15 cellular contexts compared by ENCODE assay signal in genomic region chr3:169171739-169172138, GRCh38.
"Had no signal": no experiment of that assay in that cellular context is flagged by ENCODE, and none has a peak within 500 bp of the region (broad histone marks: within the 10 kb centered on the region; RNA-seq: fewer than 3 reads in every experiment).

No MANE protein-coding gene starts in this region.

- H3K27me3 ChIP-seq: gastrocnemius medialis, heart right ventricle, left lung, tibial nerve, vagina had no signal

- H3K27ac ChIP-seq: gastrocnemius medialis, left lung, tibial nerve, vagina had no signal

- H3K27ac Mint-ChIP-seq: activated CD8-positive, alpha-beta T cell treated with anti-CD3 and anti-CD28 coated beads for 36 hours; activated naive CD4-positive, alpha-beta T cell treated with anti-CD3 and anti-CD28 coated beads for 36 hours; dendritic cell treated with granulocyte-macrophage colony-stimulating factor and Interleukin-4, amounts not matched to agents 40 ng/mL and 50 ng/mL, for 4 days; endodermal cell had no signal

- DNase-seq: activated CD8-positive, alpha-beta memory T cell treated with anti-CD3 and anti-CD28 coated beads, Interleukin-2, amount 50 U/mL, for 48 hours; activated CD8-positive, alpha-beta T cell treated with anti-CD3 and anti-CD28 coated beads for 36 hours; activated naive CD4-positive, alpha-beta T cell treated with anti-CD3 and anti-CD28 coated beads for 36 hours; caudate nucleus; endodermal cell; gastrocnemius medialis; heart right ventricle; islet precursor cell; left lung; mesendoderm; T-helper 9 cell had no signal

- H3K9me3 Mint-ChIP-seq: activated CD8-positive, alpha-beta T cell treated with anti-CD3 and anti-CD28 coated beads for 36 hours; activated naive CD4-positive, alpha-beta T cell treated with anti-CD3 and anti-CD28 coated beads for 36 hours; dendritic cell treated with granulocyte-macrophage colony-stimulating factor and Interleukin-4, amounts not matched to agents 40 ng/mL and 50 ng/mL, for 4 days; endodermal cell had no signal

- H3K9me3 ChIP-seq: gastrocnemius medialis, heart right ventricle, left lung, tibial nerve, vagina had no signal

- H3K4me3 ChIP-seq: gastrocnemius medialis, heart right ventricle, left lung, tibial nerve, vagina had no signal

- H3K36me3 ChIP-seq: gastrocnemius medialis, heart right ventricle, left lung, tibial nerve, vagina had no signal

- ATAC-seq: activated CD8-positive, alpha-beta T cell treated with anti-CD3 and anti-CD28 coated beads for 36 hours; esophagus mucosa; gastrocnemius medialis; left lung had no signal

- H3K4me3 Mint-ChIP-seq: activated CD8-positive, alpha-beta T cell treated with anti-CD3 and anti-CD28 coated beads for 36 hours; activated naive CD4-positive, alpha-beta T cell treated with anti-CD3 and anti-CD28 coated beads for 36 hours; dendritic cell treated with granulocyte-macrophage colony-stimulating factor and Interleukin-4, amounts not matched to agents 40 ng/mL and 50 ng/mL, for 4 days; endodermal cell had no signal

- H3K4me1 ChIP-seq: left lung, tibial nerve, vagina had no signal

- H3K27me3 Mint-ChIP-seq: dendritic cell treated with granulocyte-macrophage colony-stimulating factor and Interleukin-4, amounts not matched to agents 40 ng/mL and 50 ng/mL, for 4 days had no signal
